In the genomic region with DNA sequence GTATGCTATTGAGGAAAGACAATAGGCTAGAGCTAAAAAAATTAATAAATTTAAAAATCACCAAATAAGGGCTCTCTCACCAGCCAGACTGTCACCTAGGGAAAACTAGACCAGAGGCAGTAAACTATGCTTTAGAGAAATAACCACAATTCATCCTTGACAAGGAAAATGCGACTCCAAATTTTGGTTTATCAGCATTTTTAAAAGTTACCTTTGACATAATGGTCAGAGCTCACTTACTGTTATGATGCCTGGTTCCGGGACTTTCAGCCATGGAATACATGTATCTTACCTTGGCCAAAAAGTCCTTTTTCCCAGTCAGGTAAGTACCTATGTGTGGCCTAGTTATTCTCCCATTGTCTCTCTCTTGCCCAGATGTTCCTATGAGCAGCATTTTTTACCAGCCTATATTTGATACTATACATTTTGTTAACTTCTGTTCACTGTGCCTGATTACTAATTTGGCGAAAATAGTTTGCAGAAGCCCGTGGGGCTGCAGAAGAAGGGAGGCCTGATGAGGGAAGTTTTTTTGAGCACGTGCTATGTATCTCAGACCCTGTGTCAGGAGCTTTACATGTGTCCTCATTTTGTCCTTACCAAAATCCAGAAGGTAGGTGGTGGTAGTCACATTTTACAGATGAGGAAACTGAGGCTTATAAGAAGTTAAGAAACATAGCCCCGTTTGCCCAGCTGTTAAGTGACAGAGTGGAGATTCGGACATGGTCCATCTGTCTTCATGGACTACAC, we compare ENCODE assay signal across 14 cellular contexts.
DNase-seq lines count a peak whose midpoint lies in the region; ATAC-seq and TF ChIP-seq lines count a peak whose summit lies in the region.
"Had no signal": no experiment of that assay in that cellular context is flagged by ENCODE, and none has a peak within 500 bp of the region (broad histone marks: within the 10 kb centered on the region; RNA-seq: fewer than 3 reads in every experiment).

No MANE protein-coding gene starts in this region.

- no peak for TF ChIP-seq POLR2A in breast epithelium (IDR thresholded peaks at IDR 0.05)
- TF ChIP-seq POLR2A in transverse colon (IDR thresholded peaks at IDR 0.05): no peak

- no peak overlapping the region for H3K9ac ChIP-seq in mammary epithelial cell (ENCODE audit: insufficient read depth, low read length)

- POLR2A ChIA-PET in HEK293T (lab: Yijun Ruan, JAX): no interaction called here

- no peaks in the 10 kb centered on the region for H3K36me3 ChIP-seq in breast epithelium
- no peaks in the 10 kb centered on the region for H3K36me3 ChIP-seq in mammary epithelial cell (ENCODE audit: insufficient read depth, low read length)
- no peaks in the 10 kb centered on the region for H3K36me3 ChIP-seq in transverse colon
- no peaks in the 10 kb centered on the region for H3K36me3 ChIP-seq in GM23338 (ENCODE audit: insufficient read depth)
- H3K36me3 ChIP-seq: gastrocnemius medialis had no signal

- H3K27ac ChIP-seq in breast epithelium (peak overlapping the region in 1 of 2 donors; percentile 55), mammary epithelial cell (ENCODE audit: insufficient read depth, low read depth, low read length) (no peak overlapping the region), transverse colon (peak overlapping the region; percentile 82 to 92 (median 87)), GM23338 (ENCODE audit: low read depth) (no peak overlapping the region)

- H3K4me3 ChIP-seq in breast epithelium (peak overlapping the region; percentile 64 to 82 (median 77)), mammary epithelial cell (replicated peaks in 1 of 3; ENCODE audit: insufficient read depth in 1 of 3, low read depth in 2 of 3, low read length in 3 of 3) (no peak overlapping the region), mononuclear cell (ENCODE audit: low read length) (peak overlapping the region; percentile 95), transverse colon (peak overlapping the region in 3 of 4 donors; percentile 43 to 76 (median 45)), GM23338 (no peak overlapping the region)

- no peak overlapping the region for H2AFZ ChIP-seq in mammary epithelial cell (ENCODE audit: low read depth, low read length)
- no peak overlapping the region for H2AFZ ChIP-seq in GM23338

- TF ChIP-seq CTCF in breast epithelium (IDR thresholded peaks at IDR 0.05): no peak
- no peak for TF ChIP-seq CTCF in mammary epithelial cell (conservative IDR thresholded peaks at IDR 0.05 in 1 of 2, IDR thresholded peaks at IDR 0.05 in 1 of 2; ENCODE audit: extremely low read depth in 1 of 2, insufficient read depth in 1 of 2, low read depth in 1 of 2, low read length in 2 of 2)
- TF ChIP-seq CTCF in transverse colon (IDR thresholded peaks at IDR 0.05): no peak
- TF ChIP-seq CTCF in GM23338 (conservative IDR thresholded peaks at IDR 0.05; ENCODE audit: low read depth in 2 of 2): no peak

- H3K4me1 ChIP-seq in breast epithelium: no peaks in the 10 kb centered on the region
- no peaks in the 10 kb centered on the region for H3K4me1 ChIP-seq in mammary epithelial cell (ENCODE audit: insufficient read depth, low read length)
- H3K4me1 ChIP-seq in mononuclear cell (ENCODE audit: insufficient read depth, low read length): peaks cover 68% of the 10 kb centered on the region
- peaks cover 0 to 19% (median 10%) of the 10 kb centered on the region in 4 donors for H3K4me1 ChIP-seq in transverse colon
- H3K4me1 ChIP-seq in GM23338 (ENCODE audit: insufficient read depth): peaks cover 41% of the 10 kb centered on the region

- H3K9me2 ChIP-seq in GM23338 (ENCODE audit: insufficient read depth): peaks cover 9% of the 10 kb centered on the region; the same call in 1 of the 2 replicates

- no TSS peak for BruUV-seq in mammary epithelial cell (replicated peaks; lab: Mats Ljungman, UMichigan)

- H3K4me1 Mint-ChIP-seq in GM23338: peaks cover 29% of the 10 kb centered on the region

- intact Hi-C loops in breast epithelium (cut with DNase I; ENCODE audit: low total_unique reads): no loop called here
- intact Hi-C loops in mammary epithelial cell (cut with micrococcal nuclease): no loop called here
- intact Hi-C loops in transverse colon (cut with DNase I; ENCODE audit: low total_unique reads): no loop called here

- CTCF ChIA-PET in mammary epithelial cell (lab: Charles Lee; ENCODE audit: low non-redundant PET) (no interaction called here), HEK293T (lab: Yijun Ruan, JAX) (no interaction called here)

- H4K20me1 ChIP-seq in mammary epithelial cell (ENCODE audit: insufficient read depth, low read length): no peaks in the 10 kb centered on the region
- H4K20me1 ChIP-seq in GM23338 (replicated peaks; ENCODE audit: insufficient read depth): no peaks in the 10 kb centered on the region

- no peak for ATAC-seq in GM23338
- ATAC-seq in GM19455 (IDR thresholded peaks at IDR 0.05; ENCODE audit: unreplicated experiment): no peak
- ATAC-seq: activated CD8-positive, alpha-beta T cell treated with anti-CD3 and anti-CD28 coated beads for 36 hours; gastrocnemius medialis; naive thymus-derived CD8-positive, alpha-beta T cell had no signal

- H3K4me2 ChIP-seq in mammary epithelial cell (ENCODE audit: insufficient read depth, low read depth, low read length) (no peak overlapping the region), GM23338 (no peak overlapping the region)

- no peak overlapping the region for H3K27ac Mint-ChIP-seq in GM23338
- H3K27ac Mint-ChIP-seq: activated CD8-positive, alpha-beta T cell treated with anti-CD3 and anti-CD28 coated beads for 36 hours had no signal

- dilution Hi-C loops in mammary epithelial cell (cut with HindIII; ENCODE audit: low sequenced_read_pairs): no loop called here

- H3K27me3 ChIP-seq in breast epithelium (peaks cover 0 to 11% of the 10 kb centered on the region in 2 donors), mammary epithelial cell (ENCODE audit: insufficient read depth, low read length) (peaks cover 11% of the 10 kb centered on the region), mononuclear cell (ENCODE audit: insufficient read depth, low read length) (no peaks in the 10 kb centered on the region), transverse colon (no peaks in the 10 kb centered on the region), GM23338 (ENCODE audit: insufficient read depth) (no peaks in the 10 kb centered on the region)
- H3K27me3 ChIP-seq: gastrocnemius medialis had no signal

- H3K27me3 Mint-ChIP-seq in GM23338 (ENCODE audit: insufficient read depth, low read depth, poor library complexity): peaks cover 8% of the 10 kb centered on the region
- H3K27me3 Mint-ChIP-seq: activated CD8-positive, alpha-beta T cell treated with anti-CD3 and anti-CD28 coated beads for 36 hours; naive thymus-derived CD8-positive, alpha-beta T cell had no signal

- in situ Hi-C loops in mammary epithelial cell (cut with MboI; ENCODE audit: low sequenced_read_pairs in 2 of 2): no loop called here
- in situ Hi-C loops in transverse colon (cut with MboI; ENCODE audit: low pct_ligation_motif_present in 1 of 4, low pct_unique_long_range_greater_than_20kb in 1 of 4, low sequenced_read_pairs in 3 of 4): no loop called here

- H3F3A ChIP-seq in GM23338 (replicated peaks; ENCODE audit: low read depth): no peaks in the 10 kb centered on the region

- H3K4me3 Mint-ChIP-seq in GM23338: no peak overlapping the region
- H3K4me3 Mint-ChIP-seq: activated CD8-positive, alpha-beta T cell treated with anti-CD3 and anti-CD28 coated beads for 36 hours; naive thymus-derived CD8-positive, alpha-beta T cell had no signal

- no peak for DNase-seq in breast epithelium (ENCODE audit: low spot score in 2 of 2)
- DNase-seq in mammary epithelial cell: no peak
- DNase-seq in OCI-M1 (lab: John Stamatoyannopoulos, UW): peak; percentile 61
- no peak for DNase-seq in transverse colon
- DNase-seq in GM23338 (ENCODE audit: low spot score): no peak
- DNase-seq in HEK293T (ENCODE audit: extremely low spot score): no peak
- DNase-seq: activated CD8-positive, alpha-beta T cell treated with anti-CD3 and anti-CD28 coated beads for 36 hours; activated effector memory CD4-positive, alpha-beta T cell treated with Interleukin-2 at 50 U/mL for 16 hours; gastrocnemius medialis; naive thymus-derived CD8-positive, alpha-beta T cell; NCI-H187; SIG-M5 had no signal

- H3K9me3 Mint-ChIP-seq in GM23338: peaks cover under 1% of the 10 kb centered on the region
- H3K9me3 Mint-ChIP-seq: activated CD8-positive, alpha-beta T cell treated with anti-CD3 and anti-CD28 coated beads for 36 hours had no signal

- 52% methylated on average over 7 of the region's 7 CpGs for WGBS in mammary epithelial cell (ENCODE audit: low coverage, missing lambda C conversion rate)
- WGBS in transverse colon (ENCODE audit: low coverage in 1 of 2), 2 donors: 60 to 79% methylated on average over 2 to 7 of the region's 7 CpGs

- H3K9me3 ChIP-seq in breast epithelium: no peaks in the 10 kb centered on the region
- peaks cover 9% of the 10 kb centered on the region for H3K9me3 ChIP-seq in mammary epithelial cell (replicated peaks; ENCODE audit: insufficient read depth, low read length)
- no peaks in the 10 kb centered on the region for H3K9me3 ChIP-seq in mononuclear cell (ENCODE audit: low read depth, low read length)
- H3K9me3 ChIP-seq in transverse colon: no peaks in the 10 kb centered on the region
- H3K9me3 ChIP-seq: gastrocnemius medialis had no signal

- H3K79me2 ChIP-seq in mammary epithelial cell (ENCODE audit: insufficient read depth, low read length): no peaks in the 10 kb centered on the region
- 0 out of 2 replicates have a peak, but pooled peaks cover 4% of the 10 kb centered on the region for H3K79me2 ChIP-seq in GM23338 (replicated peaks; ENCODE audit: insufficient read depth)

- TF ChIP-seq EP300 in transverse colon (IDR thresholded peaks at IDR 0.05; ENCODE audit: low read depth): no peak

- no peaks in the 10 kb centered on the region for H3K36me3 Mint-ChIP-seq in GM23338 (ENCODE audit: low read depth)

TF ChIP-seq in GM23338, 12 proteins besides CTCF, POLR2A, EP300 and RAD21:
- TF ChIP-seq CREB1 (CRISPR knock-in tag; IDR thresholded peaks at IDR 0.05; ENCODE audit: low read depth) (no peak), JUNB (IDR thresholded peaks at IDR 0.05; ENCODE audit: unreplicated experiment) (no peak)

TF ChIP-seq in HEK293T, 16 proteins besides CTCF, POLR2A, EP300 and RAD21 (continues in another document):
- TF ChIP-seq PKNOX1 (IDR thresholded peaks at IDR 0.05) (no peak), FOXM1 (IDR thresholded peaks at IDR 0.05; ENCODE audit: borderline replicate concordance) (no peak), TARDBP (IDR thresholded peaks at IDR 0.05) (no peak), ZNF384 (IDR thresholded peaks at IDR 0.05) (no peak), BHLHE40 (IDR thresholded peaks at IDR 0.05; ENCODE audit: borderline replicate concordance) (no peak), L3MBTL2 (conservative IDR thresholded peaks at IDR 0.05) (no peak)

Comparison
In these comparisons a context has a peak if more than half of its experiments do, and no peak if none do; other contexts are left out.
1. H3K4me3 ChIP-seq: peak in breast epithelium (3 of 3), mononuclear cell (single experiment) and transverse colon (3 of 4); none in mammary epithelial cell (0 of 3) and GM23338 (single experiment).
2. H3K27ac ChIP-seq: peak in transverse colon (4 of 4); none in mammary epithelial cell (single experiment) and GM23338 (single experiment).